In genomic region chr9:14323083-14323968, GRCh38 we compare ENCODE assay signal across 8 cellular contexts. TPM values are rescaled to one million over a fixed set of nuclear protein-coding genes. Genes with fewer than 3 reads are reported as not detected.
DNase-seq lines count a peak whose midpoint lies in the region; TF ChIP-seq lines count a peak whose summit lies in the region.

No MANE protein-coding gene starts in this region.

- no peak for TF ChIP-seq POLR2A in testis (IDR thresholded peaks at IDR 0.05)

- H3K4me3 ChIP-seq in astrocyte of the cerebellum (ENCODE audit: low read depth, low read length) (peak overlapping the region; percentile 47), kidney epithelial cell (ENCODE audit: low read depth, low read length) (peak overlapping the region; percentile 72), testis (peak overlapping the region; percentile 70 to 76)

- in situ Hi-C loops in astrocyte of the cerebellum (cut with HindIII; ENCODE audit: low sequenced_read_pairs), result no loop called here

- intact Hi-C loops in testis (cut with DNase I; ENCODE audit: low total_unique reads), result no loop called here

- peaks cover 15% of the 10 kb centered on the region for H3K4me1 ChIP-seq in testis

- peak overlapping the region; percentile 79 to 96 for H3K27ac ChIP-seq in testis

- DNase-seq in NCI-H82 (lab: John Stamatoyannopoulos, UW) (peak; percentile 46), NCI-H82 treated with DMSO at 0.1 percent for 48 hours (lab: John Stamatoyannopoulos, UW; ENCODE audit: unreplicated experiment) (no peak), Kasumi-1 (lab: John Stamatoyannopoulos, UW) (peak; percentile 16 to 17), astrocyte of the cerebellum (ENCODE audit: low read depth) (no peak), kidney epithelial cell (ENCODE audit: low read depth) (no peak), testis (no peak), mucosa of gallbladder (ENCODE audit: low spot score) (no peak), AG20443 (ENCODE audit: low spot score) (no peak)

- H3K36me3 ChIP-seq in kidney epithelial cell (ENCODE audit: control insufficient read depth, insufficient read depth, low read length) (no peaks in the 10 kb centered on the region), testis (ENCODE audit: low read depth, missing control alignments) (no peaks in the 10 kb centered on the region)

- no peaks in the 10 kb centered on the region for H3K27me3 ChIP-seq in kidney epithelial cell (ENCODE audit: control insufficient read depth, insufficient read depth, low read length)
- no peaks in the 10 kb centered on the region for H3K27me3 ChIP-seq in testis

- TF ChIP-seq CTCF in astrocyte of the cerebellum (IDR thresholded peaks at IDR 0.05; ENCODE audit: low read depth, low read length, missing control alignments) (no peak), kidney epithelial cell (IDR thresholded peaks at IDR 0.05; ENCODE audit: insufficient read depth, low read length, poor library complexity, severe bottlenecking) (no peak), testis (IDR thresholded peaks at IDR 0.05) (no peak)

- no peaks in the 10 kb centered on the region for H3K9me3 ChIP-seq in testis

- WGBS in testis, 2 donors, result 16 to 22% methylated on average over 17 of the region's 17 CpGs

RNA-seq across cellular contexts. Expression of gene NFIB, which starts 9.4 kb away (rescaled TPM):
- 3.1 and 3.3 TPM in 2 replicates for total RNA-seq in kidney epithelial cell
- total RNA-seq in testis, result 10 to 100 TPM; 23.1 to 34.7 TPM
- polyA plus RNA-seq in testis (ENCODE audit: insufficient read depth, low read depth, low replicate concordance), result 8.4 TPM
- 116 TPM for total RNA-seq in mucosa of gallbladder

Comparison
In these comparisons a context has a peak if more than half of its experiments do, and no peak if none do; other contexts are left out.
1. DNase-seq: peak in NCI-H82 (single experiment) and Kasumi-1 (2 of 2); none in NCI-H82 treated with DMSO at 0.1 percent for 48 hours (single experiment), astrocyte of the cerebellum (single experiment), kidney epithelial cell (single experiment), testis (single experiment), mucosa of gallbladder (single experiment) and AG20443 (single experiment).
2. Peak in every context shown above with its lines, with median percentiles within 50 percentile points of each other: H3K4me3 ChIP-seq.